ENCODE assay signal across 2 cellular contexts in genomic region chr6:168050225-168050796, GRCh38.
TF ChIP-seq lines count a peak whose summit lies in the region.

No MANE protein-coding gene starts in this region.

TF ChIP-seq in GM23338, 12 proteins besides CTCF, POLR2A, EP300 and RAD21:
- TF ChIP-seq, protein P1, sequence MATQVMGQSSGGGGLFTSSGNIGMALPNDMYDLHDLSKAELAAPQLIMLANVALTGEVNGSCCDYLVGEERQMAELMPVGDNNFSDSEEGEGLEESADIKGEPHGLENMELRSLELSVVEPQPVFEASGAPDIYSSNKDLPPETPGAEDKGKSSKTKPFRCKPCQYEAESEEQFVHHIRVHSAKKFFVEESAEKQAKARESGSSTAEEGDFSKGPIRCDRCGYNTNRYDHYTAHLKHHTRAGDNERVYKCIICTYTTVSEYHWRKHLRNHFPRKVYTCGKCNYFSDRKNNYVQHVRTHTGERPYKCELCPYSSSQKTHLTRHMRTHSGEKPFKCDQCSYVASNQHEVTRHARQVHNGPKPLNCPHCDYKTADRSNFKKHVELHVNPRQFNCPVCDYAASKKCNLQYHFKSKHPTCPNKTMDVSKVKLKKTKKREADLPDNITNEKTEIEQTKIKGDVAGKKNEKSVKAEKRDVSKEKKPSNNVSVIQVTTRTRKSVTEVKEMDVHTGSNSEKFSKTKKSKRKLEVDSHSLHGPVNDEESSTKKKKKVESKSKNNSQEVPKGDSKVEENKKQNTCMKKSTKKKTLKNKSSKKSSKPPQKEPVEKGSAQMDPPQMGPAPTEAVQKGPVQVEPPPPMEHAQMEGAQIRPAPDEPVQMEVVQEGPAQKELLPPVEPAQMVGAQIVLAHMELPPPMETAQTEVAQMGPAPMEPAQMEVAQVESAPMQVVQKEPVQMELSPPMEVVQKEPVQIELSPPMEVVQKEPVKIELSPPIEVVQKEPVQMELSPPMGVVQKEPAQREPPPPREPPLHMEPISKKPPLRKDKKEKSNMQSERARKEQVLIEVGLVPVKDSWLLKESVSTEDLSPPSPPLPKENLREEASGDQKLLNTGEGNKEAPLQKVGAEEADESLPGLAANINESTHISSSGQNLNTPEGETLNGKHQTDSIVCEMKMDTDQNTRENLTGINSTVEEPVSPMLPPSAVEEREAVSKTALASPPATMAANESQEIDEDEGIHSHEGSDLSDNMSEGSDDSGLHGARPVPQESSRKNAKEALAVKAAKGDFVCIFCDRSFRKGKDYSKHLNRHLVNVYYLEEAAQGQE (IDR thresholded peaks at IDR 0.05; ENCODE audit: unreplicated experiment), result no peak
- TF ChIP-seq CREB1 (CRISPR knock-in tag; IDR thresholded peaks at IDR 0.05; ENCODE audit: low read depth) (no peak), STAT1 (IDR thresholded peaks at IDR 0.05; ENCODE audit: unreplicated experiment) (no peak)
- TF ChIP-seq, protein P2, sequence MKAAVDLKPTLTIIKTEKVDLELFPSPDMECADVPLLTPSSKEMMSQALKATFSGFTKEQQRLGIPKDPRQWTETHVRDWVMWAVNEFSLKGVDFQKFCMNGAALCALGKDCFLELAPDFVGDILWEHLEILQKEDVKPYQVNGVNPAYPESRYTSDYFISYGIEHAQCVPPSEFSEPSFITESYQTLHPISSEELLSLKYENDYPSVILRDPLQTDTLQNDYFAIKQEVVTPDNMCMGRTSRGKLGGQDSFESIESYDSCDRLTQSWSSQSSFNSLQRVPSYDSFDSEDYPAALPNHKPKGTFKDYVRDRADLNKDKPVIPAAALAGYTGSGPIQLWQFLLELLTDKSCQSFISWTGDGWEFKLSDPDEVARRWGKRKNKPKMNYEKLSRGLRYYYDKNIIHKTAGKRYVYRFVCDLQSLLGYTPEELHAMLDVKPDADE (IDR thresholded peaks at IDR 0.05), result no peak

TF ChIP-seq in H1, 55 proteins besides CTCF, POLR2A, EP300 and RAD21:
- TF ChIP-seq, protein P3, sequence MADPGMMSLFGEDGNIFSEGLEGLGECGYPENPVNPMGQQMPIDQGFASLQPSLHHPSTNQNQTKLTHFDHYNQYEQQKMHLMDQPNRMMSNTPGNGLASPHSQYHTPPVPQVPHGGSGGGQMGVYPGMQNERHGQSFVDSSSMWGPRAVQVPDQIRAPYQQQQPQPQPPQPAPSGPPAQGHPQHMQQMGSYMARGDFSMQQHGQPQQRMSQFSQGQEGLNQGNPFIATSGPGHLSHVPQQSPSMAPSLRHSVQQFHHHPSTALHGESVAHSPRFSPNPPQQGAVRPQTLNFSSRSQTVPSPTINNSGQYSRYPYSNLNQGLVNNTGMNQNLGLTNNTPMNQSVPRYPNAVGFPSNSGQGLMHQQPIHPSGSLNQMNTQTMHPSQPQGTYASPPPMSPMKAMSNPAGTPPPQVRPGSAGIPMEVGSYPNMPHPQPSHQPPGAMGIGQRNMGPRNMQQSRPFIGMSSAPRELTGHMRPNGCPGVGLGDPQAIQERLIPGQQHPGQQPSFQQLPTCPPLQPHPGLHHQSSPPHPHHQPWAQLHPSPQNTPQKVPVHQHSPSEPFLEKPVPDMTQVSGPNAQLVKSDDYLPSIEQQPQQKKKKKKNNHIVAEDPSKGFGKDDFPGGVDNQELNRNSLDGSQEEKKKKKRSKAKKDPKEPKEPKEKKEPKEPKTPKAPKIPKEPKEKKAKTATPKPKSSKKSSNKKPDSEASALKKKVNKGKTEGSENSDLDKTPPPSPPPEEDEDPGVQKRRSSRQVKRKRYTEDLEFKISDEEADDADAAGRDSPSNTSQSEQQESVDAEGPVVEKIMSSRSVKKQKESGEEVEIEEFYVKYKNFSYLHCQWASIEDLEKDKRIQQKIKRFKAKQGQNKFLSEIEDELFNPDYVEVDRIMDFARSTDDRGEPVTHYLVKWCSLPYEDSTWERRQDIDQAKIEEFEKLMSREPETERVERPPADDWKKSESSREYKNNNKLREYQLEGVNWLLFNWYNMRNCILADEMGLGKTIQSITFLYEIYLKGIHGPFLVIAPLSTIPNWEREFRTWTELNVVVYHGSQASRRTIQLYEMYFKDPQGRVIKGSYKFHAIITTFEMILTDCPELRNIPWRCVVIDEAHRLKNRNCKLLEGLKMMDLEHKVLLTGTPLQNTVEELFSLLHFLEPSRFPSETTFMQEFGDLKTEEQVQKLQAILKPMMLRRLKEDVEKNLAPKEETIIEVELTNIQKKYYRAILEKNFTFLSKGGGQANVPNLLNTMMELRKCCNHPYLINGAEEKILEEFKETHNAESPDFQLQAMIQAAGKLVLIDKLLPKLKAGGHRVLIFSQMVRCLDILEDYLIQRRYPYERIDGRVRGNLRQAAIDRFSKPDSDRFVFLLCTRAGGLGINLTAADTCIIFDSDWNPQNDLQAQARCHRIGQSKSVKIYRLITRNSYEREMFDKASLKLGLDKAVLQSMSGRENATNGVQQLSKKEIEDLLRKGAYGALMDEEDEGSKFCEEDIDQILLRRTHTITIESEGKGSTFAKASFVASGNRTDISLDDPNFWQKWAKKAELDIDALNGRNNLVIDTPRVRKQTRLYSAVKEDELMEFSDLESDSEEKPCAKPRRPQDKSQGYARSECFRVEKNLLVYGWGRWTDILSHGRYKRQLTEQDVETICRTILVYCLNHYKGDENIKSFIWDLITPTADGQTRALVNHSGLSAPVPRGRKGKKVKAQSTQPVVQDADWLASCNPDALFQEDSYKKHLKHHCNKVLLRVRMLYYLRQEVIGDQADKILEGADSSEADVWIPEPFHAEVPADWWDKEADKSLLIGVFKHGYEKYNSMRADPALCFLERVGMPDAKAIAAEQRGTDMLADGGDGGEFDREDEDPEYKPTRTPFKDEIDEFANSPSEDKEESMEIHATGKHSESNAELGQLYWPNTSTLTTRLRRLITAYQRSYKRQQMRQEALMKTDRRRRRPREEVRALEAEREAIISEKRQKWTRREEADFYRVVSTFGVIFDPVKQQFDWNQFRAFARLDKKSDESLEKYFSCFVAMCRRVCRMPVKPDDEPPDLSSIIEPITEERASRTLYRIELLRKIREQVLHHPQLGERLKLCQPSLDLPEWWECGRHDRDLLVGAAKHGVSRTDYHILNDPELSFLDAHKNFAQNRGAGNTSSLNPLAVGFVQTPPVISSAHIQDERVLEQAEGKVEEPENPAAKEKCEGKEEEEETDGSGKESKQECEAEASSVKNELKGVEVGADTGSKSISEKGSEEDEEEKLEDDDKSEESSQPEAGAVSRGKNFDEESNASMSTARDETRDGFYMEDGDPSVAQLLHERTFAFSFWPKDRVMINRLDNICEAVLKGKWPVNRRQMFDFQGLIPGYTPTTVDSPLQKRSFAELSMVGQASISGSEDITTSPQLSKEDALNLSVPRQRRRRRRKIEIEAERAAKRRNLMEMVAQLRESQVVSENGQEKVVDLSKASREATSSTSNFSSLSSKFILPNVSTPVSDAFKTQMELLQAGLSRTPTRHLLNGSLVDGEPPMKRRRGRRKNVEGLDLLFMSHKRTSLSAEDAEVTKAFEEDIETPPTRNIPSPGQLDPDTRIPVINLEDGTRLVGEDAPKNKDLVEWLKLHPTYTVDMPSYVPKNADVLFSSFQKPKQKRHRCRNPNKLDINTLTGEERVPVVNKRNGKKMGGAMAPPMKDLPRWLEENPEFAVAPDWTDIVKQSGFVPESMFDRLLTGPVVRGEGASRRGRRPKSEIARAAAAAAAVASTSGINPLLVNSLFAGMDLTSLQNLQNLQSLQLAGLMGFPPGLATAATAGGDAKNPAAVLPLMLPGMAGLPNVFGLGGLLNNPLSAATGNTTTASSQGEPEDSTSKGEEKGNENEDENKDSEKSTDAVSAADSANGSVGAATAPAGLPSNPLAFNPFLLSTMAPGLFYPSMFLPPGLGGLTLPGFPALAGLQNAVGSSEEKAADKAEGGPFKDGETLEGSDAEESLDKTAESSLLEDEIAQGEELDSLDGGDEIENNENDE (IDR thresholded peaks at IDR 0.05; ENCODE audit: insufficient replicate concordance, low read length), result no peak
- TF ChIP-seq, protein P4, sequence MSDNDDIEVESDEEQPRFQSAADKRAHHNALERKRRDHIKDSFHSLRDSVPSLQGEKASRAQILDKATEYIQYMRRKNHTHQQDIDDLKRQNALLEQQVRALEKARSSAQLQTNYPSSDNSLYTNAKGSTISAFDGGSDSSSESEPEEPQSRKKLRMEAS (IDR thresholded peaks at IDR 0.05), result no peak
- no peak for TF ChIP-seq CHD1 (IDR thresholded peaks at IDR 0.05; ENCODE audit: low read depth, low read length)
- no peak for TF ChIP-seq CTBP2 (IDR thresholded peaks at IDR 0.05; ENCODE audit: borderline replicate concordance, insufficient read depth, insufficient read length, low read length)
- no peak for TF ChIP-seq CHD2 (IDR thresholded peaks at IDR 0.05; ENCODE audit: low read length)
- TF ChIP-seq FOSL1 (IDR thresholded peaks at IDR 0.05; ENCODE audit: insufficient read depth, low read depth, low read length), result no peak
- no peak for TF ChIP-seq SP2 (IDR thresholded peaks at IDR 0.05; ENCODE audit: low read length)
- TF ChIP-seq SIN3A (conservative IDR thresholded peaks at IDR 0.05 in 1 of 2, IDR thresholded peaks at IDR 0.05 in 1 of 2; ENCODE audit: low read depth in 1 of 2, low read length in 2 of 2), result no peak
- TF ChIP-seq CREB1 (IDR thresholded peaks at IDR 0.05), result no peak
- no peak for TF ChIP-seq RFX5 (IDR thresholded peaks at IDR 0.05; ENCODE audit: borderline replicate concordance, low read depth, low read length)
- TF ChIP-seq TBP (IDR thresholded peaks at IDR 0.05; ENCODE audit: low read depth, low read length), result no peak
- no peak for TF ChIP-seq PHF8 (conservative IDR thresholded peaks at IDR 0.05; ENCODE audit: low read depth, low read length)
- TF ChIP-seq HDAC6 (IDR thresholded peaks at IDR 0.05; ENCODE audit: low read depth, low read length), result no peak
- TF ChIP-seq RXRA (IDR thresholded peaks at IDR 0.05; ENCODE audit: insufficient read depth, low read depth, low read length), result no peak
- no peak for TF ChIP-seq SRF (IDR thresholded peaks at IDR 0.05; ENCODE audit: low read depth, low read length)
- TF ChIP-seq KDM4A (IDR thresholded peaks at IDR 0.05; ENCODE audit: low read depth, low read length, severe bottlenecking), result no peak
